In genomic region chr7:142908921-142909870, GRCh38 we compare ENCODE assay signal across 6 cellular contexts.
DNase-seq lines count a peak whose midpoint lies in the region; ATAC-seq lines count a peak whose summit lies in the region.

No MANE protein-coding gene starts in this region.

- DNase-seq in astrocyte of the hippocampus (ENCODE audit: low read depth, low spot score), result peak; percentile 5
- DNase-seq in pons (ENCODE audit: low spot score), result peak; percentile 59
- no peak for DNase-seq in NCI-H524 (lab: John Stamatoyannopoulos, UW)
- DNase-seq in SIG-M5 (lab: John Stamatoyannopoulos, UW), result no peak
- DNase-seq in stimulated activated CD4-positive, alpha-beta T cell treated with anti-CD3 and anti-CD28 coated beads, Interleukin-4, amount 100 ng/mL, for 24 hours, result no peak

- peak; percentile 57 for ATAC-seq in HG02798 (IDR thresholded peaks at IDR 0.05; ENCODE audit: poor library complexity, unreplicated experiment)

Comparison
In these comparisons a context has a peak if more than half of its experiments do, and no peak if none do; other contexts are left out.
1. DNase-seq: peak in astrocyte of the hippocampus (single experiment) and pons (single experiment); none in NCI-H524 (0 of 2), SIG-M5 (single experiment) and stimulated activated CD4-positive, alpha-beta T cell treated with anti-CD3 and anti-CD28 coated beads, Interleukin-4, amount 100 ng/mL, for 24 hours (single experiment).